23 cellular contexts compared by ENCODE assay signal in genomic region chr10:16505168-16505567, GRCh38. TPM values are rescaled to one million over a fixed set of nuclear protein-coding genes. Genes with fewer than 3 reads are reported as not detected.
DNase-seq lines count a peak whose midpoint lies in the region; ATAC-seq, FAIRE-seq and TF ChIP-seq lines count a peak whose summit lies in the region.
"Had no signal": no experiment of that assay in that cellular context is flagged by ENCODE, and none has a peak within 500 bp of the region (broad histone marks: within the 10 kb centered on the region; RNA-seq: fewer than 3 reads in every experiment).

No MANE protein-coding gene starts in this region.

- no peaks in the 10 kb centered on the region for H3K9me3 ChIP-seq in mucosa of descending colon
- H3K9me3 ChIP-seq: A549; BLaER1 treated with 17β-estradiol and CSF1 and Interleukin-3, amounts not matched to agents 10 nM and 100 nM; SK-N-SH had no signal

- peak; percentile 29 for FAIRE-seq in D721Med (lab: Jason Lieb, UNC)
- FAIRE-seq: A549, GM12892, GM18507, H1, K562, RCC 7860 had no signal

- no peak overlapping the region for H3K4me3 ChIP-seq in mucosa of descending colon
- H3K4me3 ChIP-seq: A549; BLaER1 treated with 17β-estradiol and CSF1 and Interleukin-3, amounts not matched to agents 10 nM and 100 nM; K562 had no signal

- H3K36me3 ChIP-seq in mucosa of descending colon (ENCODE audit: low read depth) = no peaks in the 10 kb centered on the region

- intact Hi-C loops in mucosa of descending colon (cut with DNase I, micrococcal nuclease) = no loop called here

- TF ChIP-seq CTCF in D721Med (IDR thresholded peaks at IDR 0.05; ENCODE audit: insufficient read depth, missing control alignments) (no peak), mucosa of descending colon (IDR thresholded peaks at IDR 0.05) (no peak)

- DNase-seq in D721Med (ENCODE audit: insufficient read length, low spot score) (no peak), RPMI7951 (ENCODE audit: low read depth) (peak; percentile 22), dermis blood vessel endothelial cell (peak; percentile 48), myocyte (ENCODE audit: low read depth) (peak; percentile 5), mucosa of descending colon (no peak), NCI-H1417 (lab: John Stamatoyannopoulos, UW) (no peak)
- DNase-seq in activated naive CD4-positive, alpha-beta T cell treated with Interleukin-2 at 50 U/mL for 16 hours = no peak
- DNase-seq: CD8-positive, alpha-beta T cell; NCI-H1417 treated with DMSO at 0.1 percent for 48 hours; NCI-H2029; NCI-H526 treated with DMSO at 0.1 percent for 48 hours; NK-92 treated with Interleukin-12 subunit alpha and Interleukin-12 subunit beta, amount 100 ng/mL, for 24 hours; Right ventricle myocardium superior; SK-N-SH had no signal

- no peaks in the 10 kb centered on the region for H3K4me1 ChIP-seq in mucosa of descending colon (ENCODE audit: low read depth)
- H3K4me1 ChIP-seq: A549; BLaER1 treated with 17β-estradiol and CSF1 and Interleukin-3, amounts not matched to agents 10 nM and 100 nM had no signal

- ATAC-seq in mucosa of descending colon (no peak), GM19351 (IDR thresholded peaks at IDR 0.05; ENCODE audit: unreplicated experiment) (no peak)
- ATAC-seq: A549; CD8-positive, alpha-beta T cell; K562 had no signal

RNA-seq across cellular contexts. Expression of gene C1QL3, which starts 16.5 kb away (rescaled TPM):
- not detected in 2 replicates for total RNA-seq in RPMI7951 (2014; rRNA removed; shearing (Covaris generic))
- total RNA-seq in dermis blood vessel endothelial cell (0.17 and 0.33 TPM in 2 replicates), myocyte (not detected in 2 replicates), mucosa of descending colon (under 1 TPM in 1 of 3 donors, not detected in 2; 0.16 TPM)
- 0.11 TPM for polyA plus RNA-seq in myocyte (2012)
- total RNA-seq: CD8-positive, alpha-beta T cell; K562; OCI-LY7; Right ventricle myocardium superior had no signal
- polyA plus RNA-seq: A549, SK-N-SH had no signal

Comparison
In these comparisons a context has a peak if more than half of its experiments do, and no peak if none do; other contexts are left out.
1. DNase-seq: peak in RPMI7951 (single experiment), dermis blood vessel endothelial cell (single experiment) and myocyte (single experiment); none in D721Med (single experiment), mucosa of descending colon (0 of 3), NCI-H1417 (0 of 3) and activated naive CD4-positive, alpha-beta T cell treated with Interleukin-2 at 50 U/mL for 16 hours (single experiment).